ENCODE assay signal across 21 cellular contexts in the genomic region with DNA sequence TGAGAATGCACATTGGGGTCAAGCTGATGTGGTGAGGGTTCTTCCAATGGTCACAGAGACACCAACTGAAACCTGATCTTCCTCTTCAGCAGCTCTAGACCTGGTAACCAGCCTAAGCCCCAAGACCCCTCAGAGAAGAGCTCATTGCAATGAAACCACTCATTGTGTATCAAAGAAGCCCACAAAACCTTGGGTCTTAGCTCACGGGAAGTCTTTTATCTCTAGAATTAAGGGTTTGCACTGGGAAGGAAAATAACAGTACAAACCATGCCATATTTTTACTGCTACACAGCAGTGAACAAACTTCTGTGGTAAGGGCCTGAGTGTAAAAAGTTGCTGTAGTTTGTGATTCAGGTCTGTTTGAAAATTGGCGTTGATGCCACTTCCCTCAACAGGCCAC.
"Had no signal": no experiment of that assay in that cellular context is flagged by ENCODE, and none has a peak within 500 bp of the region (broad histone marks: within the 10 kb centered on the region; RNA-seq: fewer than 3 reads in every experiment).

No MANE protein-coding gene starts in this region.

- H3K9me3 Mint-ChIP-seq: activated naive CD4-positive, alpha-beta T cell treated with anti-CD3 and anti-CD28 coated beads, Interleukin-2, amount 10 ng/mL, durations not matched to agents 7 days and 5 days; activated T-cell treated with anti-CD3 and anti-CD28 coated beads, Interleukin-2, amount 50 U/mL, for 24 hours; T-cell had no signal

- DNase-seq: activated CD4-positive, alpha-beta T cell treated with anti-CD3 and anti-CD28 coated beads for 4 hours; activated CD4-positive, alpha-beta T cell treated with anti-CD3 and anti-CD28 coated beads, Interleukin-2, amount 50 U/mL, for 4 hours; activated CD8-positive, alpha-beta memory T cell treated with anti-CD3 and anti-CD28 coated beads, Interleukin-2, amount 50 U/mL, for 4 hours; activated gamma-delta T cell; activated naive CD4-positive, alpha-beta T cell treated with anti-CD3 and anti-CD28 coated beads, Interleukin-2, amount 10 ng/mL, durations not matched to agents 7 days and 5 days; activated T-cell treated with anti-CD3 and anti-CD28 coated beads, Interleukin-2, amount 50 U/mL, for 24 hours; anterior cingulate cortex; effector CD8-positive, alpha-beta T cell; head of caudate nucleus; hippocampal formation; left cardiac atrium; left ventricle myocardium superior; occipital lobe; psoas muscle; sigmoid colon; stimulated activated CD4-positive, alpha-beta T cell treated with anti-CD3 and anti-CD28 coated beads, Interleukin-2, amount 100 ng/mL, for 24 hours; stimulated activated naive CD4-positive, alpha-beta T cell; T-cell had no signal

- H3K4me3 Mint-ChIP-seq: activated naive CD4-positive, alpha-beta T cell treated with anti-CD3 and anti-CD28 coated beads, Interleukin-2, amount 10 ng/mL, durations not matched to agents 7 days and 5 days; activated T-cell treated with anti-CD3 and anti-CD28 coated beads, Interleukin-2, amount 50 U/mL, for 24 hours had no signal

- H3K27ac Mint-ChIP-seq: activated naive CD4-positive, alpha-beta T cell treated with anti-CD3 and anti-CD28 coated beads, Interleukin-2, amount 10 ng/mL, durations not matched to agents 7 days and 5 days; activated T-cell treated with anti-CD3 and anti-CD28 coated beads, Interleukin-2, amount 50 U/mL, for 24 hours had no signal

- ATAC-seq: left cardiac atrium, left ventricle myocardium superior, psoas muscle had no signal

- FAIRE-seq: colon, endometrium, keratinocyte had no signal

- H3K27me3 Mint-ChIP-seq: activated naive CD4-positive, alpha-beta T cell treated with anti-CD3 and anti-CD28 coated beads, Interleukin-2, amount 10 ng/mL, durations not matched to agents 7 days and 5 days; activated T-cell treated with anti-CD3 and anti-CD28 coated beads, Interleukin-2, amount 50 U/mL, for 24 hours; T-cell had no signal

- H3K36me3 Mint-ChIP-seq: activated naive CD4-positive, alpha-beta T cell treated with anti-CD3 and anti-CD28 coated beads, Interleukin-2, amount 10 ng/mL, durations not matched to agents 7 days and 5 days; T-cell had no signal
